20 cellular contexts compared by ENCODE assay signal in the genomic region with DNA sequence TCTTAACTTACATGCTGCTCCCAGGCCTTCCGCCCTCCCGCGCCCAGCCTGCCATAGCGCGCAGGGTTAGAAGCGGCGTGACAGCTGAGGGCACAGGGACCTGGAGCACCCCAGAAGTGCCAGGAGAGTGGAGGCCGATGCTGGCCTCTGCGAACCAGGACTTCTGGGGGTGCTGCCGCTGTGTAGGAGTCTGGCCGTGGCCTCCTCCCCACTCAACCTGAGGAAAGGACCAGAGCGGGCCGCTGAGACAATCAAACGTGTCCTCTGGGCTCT. TPM values are rescaled to one million over a fixed set of nuclear protein-coding genes. Genes with fewer than 3 reads are reported as not detected.
DNase-seq lines count a peak whose midpoint lies in the region; ATAC-seq and TF ChIP-seq lines count a peak whose summit lies in the region.
"Had no signal": no experiment of that assay in that cellular context is flagged by ENCODE, and none has a peak within 500 bp of the region (broad histone marks: within the 10 kb centered on the region; RNA-seq: fewer than 3 reads in every experiment).

No MANE protein-coding gene starts in this region.

- peak overlapping the region in 5 of 9 donors; percentile 49 to 93 (median 81) for H3K27ac Mint-ChIP-seq in naive thymus-derived CD4-positive, alpha-beta T cell
- H3K27ac Mint-ChIP-seq in stimulated activated effector memory CD8-positive, alpha-beta T cell treated with anti-CD3 and anti-CD28 coated beads, Interleukin-12 subunit alpha, Interleukin-12 subunit beta, amount 100 ng/mL, for 72 hours = no peak overlapping the region
- H3K27ac Mint-ChIP-seq: endodermal cell had no signal

- TF ChIP-seq POLR2A in Peyer's patch (IDR thresholded peaks at IDR 0.05) (no peak), testis (IDR thresholded peaks at IDR 0.05) (no peak)

- 84 to 85% methylated on average over 14 of the region's 14 CpGs for WGBS in esophagus, 2 donors
- 81 to 85% methylated on average over 14 of the region's 14 CpGs for WGBS in testis, 2 donors

- peak overlapping the region in 1 of 10 donors; percentile 29 for H3K4me3 Mint-ChIP-seq in naive thymus-derived CD4-positive, alpha-beta T cell
- H3K4me3 Mint-ChIP-seq in stimulated activated effector memory CD8-positive, alpha-beta T cell treated with anti-CD3 and anti-CD28 coated beads, Interleukin-12 subunit alpha, Interleukin-12 subunit beta, amount 100 ng/mL, for 72 hours = no peak overlapping the region
- H3K4me3 Mint-ChIP-seq: brain, endodermal cell had no signal

- H3K4me3 ChIP-seq in Peyer's patch (peak overlapping the region in 2 of 4 donors; percentile 2 to 27), esophagus (ENCODE audit: low read depth in 1 of 2, low read length in 2 of 2) (no peak overlapping the region), testis (no peak overlapping the region)
- no peak overlapping the region for H3K4me3 ChIP-seq in naive thymus-derived CD4-positive, alpha-beta T cell (ENCODE audit: low read length)

- POLR2A ChIA-PET in naive thymus-derived CD4-positive, alpha-beta T cell (lab: Charles Lee) = interaction anchor here (1.0 to 4.9 kb wide), 2 partner anchors 39 to 56 kb away, joined by 3 to 38 read pairs; partner anchors contain the start of gene TELO2

- DNase-seq in Peyer's patch = no peak
- no peak for DNase-seq in naive thymus-derived CD4-positive, alpha-beta T cell
- DNase-seq in testis = no peak
- no peak for DNase-seq in SKM-1 treated with dmso at 0.1 percent for 144 hours (lab: John Stamatoyannopoulos, UW; ENCODE audit: unreplicated experiment)
- DNase-seq in NCI-H1436 treated with DMSO at 0.1 percent for 48 hours (lab: John Stamatoyannopoulos, UW) = no peak
- DNase-seq in stimulated activated effector memory CD8-positive, alpha-beta T cell treated with anti-CD3 and anti-CD28 coated beads, Interleukin-12 subunit alpha, Interleukin-12 subunit beta, amount 100 ng/mL, for 72 hours (ENCODE audit: low spot score in 2 of 2) = no peak
- DNase-seq in GM19240 (ENCODE audit: insufficient read length, low spot score) = no peak
- DNase-seq: activated gamma-delta T cell treated with Interleukin-2 at 50 U/mL for 16 hours; AML-193; endodermal cell; foreskin melanocyte; HCEC 1CT; NCI-H1436; NCI-H446 treated with DMSO at 0.1 percent for 48 hours; retina; stimulated activated naive CD4-positive, alpha-beta T cell had no signal

- no peaks in the 10 kb centered on the region for H3K9me3 ChIP-seq in Peyer's patch
- no peaks in the 10 kb centered on the region for H3K9me3 ChIP-seq in esophagus (ENCODE audit: control insufficient read depth in 2 of 2, insufficient read depth in 1 of 2, low read depth in 1 of 2, low read length in 1 of 2)
- H3K9me3 ChIP-seq in naive thymus-derived CD4-positive, alpha-beta T cell (ENCODE audit: control insufficient read depth in 2 of 3, low read length in 3 of 3) = no peaks in the 10 kb centered on the region
- H3K9me3 ChIP-seq in testis = no peaks in the 10 kb centered on the region

- H3K4me1 ChIP-seq in Peyer's patch (peaks cover 0 to 31% (median 11%) of the 10 kb centered on the region in 4 donors), esophagus (ENCODE audit: control insufficient read depth in 2 of 2, insufficient read depth in 2 of 2, low read length in 1 of 2) (peaks cover 0 to 46% of the 10 kb centered on the region in 2 donors), testis (peaks cover 60% of the 10 kb centered on the region)
- H3K4me1 ChIP-seq in naive thymus-derived CD4-positive, alpha-beta T cell (ENCODE audit: control insufficient read depth in 2 of 2, insufficient read depth in 2 of 2, low read length in 2 of 2) = peaks cover 26 to 38% of the 10 kb centered on the region in 2 donors

- CTCF ChIA-PET in naive thymus-derived CD4-positive, alpha-beta T cell (lab: Charles Lee) = no interaction called here

- intact Hi-C loops in naive thymus-derived CD4-positive, alpha-beta T cell (cut with micrococcal nuclease) = loop anchor here (5.0 to 10.0 kb wide), 2 partner anchors 57 to 241 kb away; partner anchors contain the start of genes CLCN7 (in 1 of the 2), EME2 (in 1 of the 2), MRPS34 (in 1 of the 2) and NME3 (in 1 of the 2)
- intact Hi-C loops in testis (cut with DNase I; ENCODE audit: low total_unique reads) = loop anchor here (10.0 kb wide), 1 partner anchor 83 kb away; the partner anchor contains the start of genes CRAMP1 and IFT140

- no peak for ATAC-seq in naive thymus-derived CD4-positive, alpha-beta T cell
- ATAC-seq in stimulated activated effector memory CD8-positive, alpha-beta T cell treated with anti-CD3 and anti-CD28 coated beads, Interleukin-12 subunit alpha, Interleukin-12 subunit beta, amount 100 ng/mL, for 72 hours = no peak

- no peaks in the 10 kb centered on the region for H3K9me3 Mint-ChIP-seq in naive thymus-derived CD4-positive, alpha-beta T cell
- no peaks in the 10 kb centered on the region for H3K9me3 Mint-ChIP-seq in stimulated activated effector memory CD8-positive, alpha-beta T cell treated with anti-CD3 and anti-CD28 coated beads, Interleukin-12 subunit alpha, Interleukin-12 subunit beta, amount 100 ng/mL, for 72 hours
- H3K9me3 Mint-ChIP-seq: brain, endodermal cell had no signal

- H3K36me3 ChIP-seq in Peyer's patch (peaks cover 0 to 8% (median 0%) of the 10 kb centered on the region in 3 donors), esophagus (ENCODE audit: control insufficient read depth in 2 of 2, insufficient read depth in 2 of 2, low read length in 1 of 2) (peaks cover 0 to 4% of the 10 kb centered on the region in 2 donors), testis (ENCODE audit: low read depth, missing control alignments) (no peaks in the 10 kb centered on the region)
- peaks cover 0 to 28% (median 7%) of the 10 kb centered on the region in 3 experiments for H3K36me3 ChIP-seq in naive thymus-derived CD4-positive, alpha-beta T cell (ENCODE audit: control insufficient read depth in 2 of 3, insufficient read depth in 3 of 3, low read length in 3 of 3)

- H3K27me3 ChIP-seq in Peyer's patch = no peaks in the 10 kb centered on the region
- no peaks in the 10 kb centered on the region for H3K27me3 ChIP-seq in esophagus (ENCODE audit: control insufficient read depth in 1 of 2, insufficient read depth in 2 of 2, low read length in 2 of 2)
- H3K27me3 ChIP-seq in naive thymus-derived CD4-positive, alpha-beta T cell (ENCODE audit: control insufficient read depth in 2 of 2, insufficient read depth in 2 of 2, low read length in 2 of 2) = no peaks in the 10 kb centered on the region
- H3K27me3 ChIP-seq in testis = no peaks in the 10 kb centered on the region

- peaks cover 26 to 56% (median 39%) of the 10 kb centered on the region in 7 donors for H3K4me1 Mint-ChIP-seq in naive thymus-derived CD4-positive, alpha-beta T cell
- H3K4me1 Mint-ChIP-seq in stimulated activated effector memory CD8-positive, alpha-beta T cell treated with anti-CD3 and anti-CD28 coated beads, Interleukin-12 subunit alpha, Interleukin-12 subunit beta, amount 100 ng/mL, for 72 hours = peaks cover 31% of the 10 kb centered on the region
- H3K4me1 Mint-ChIP-seq: brain, endodermal cell had no signal

- peaks cover 0 to 3% (median 0%) of the 10 kb centered on the region in 5 donors for H3K27me3 Mint-ChIP-seq in naive thymus-derived CD4-positive, alpha-beta T cell
- H3K27me3 Mint-ChIP-seq: brain had no signal

- peak overlapping the region; percentile 80 to 95 (median 89) for H3K27ac ChIP-seq in Peyer's patch
- H3K27ac ChIP-seq in esophagus (ENCODE audit: low read depth in 2 of 2, low read length in 1 of 2) = peak overlapping the region; percentile 73 to 95
- no peak overlapping the region for H3K27ac ChIP-seq in naive thymus-derived CD4-positive, alpha-beta T cell (ENCODE audit: low read depth, low read length)
- H3K27ac ChIP-seq in testis = peak overlapping the region; percentile 88 to 90
- H3K27ac ChIP-seq: HL-60 had no signal

- TF ChIP-seq CTCF in Peyer's patch (IDR thresholded peaks at IDR 0.05) (no peak), testis (IDR thresholded peaks at IDR 0.05) (no peak)

- H3K36me3 Mint-ChIP-seq in naive thymus-derived CD4-positive, alpha-beta T cell = peaks cover 7 to 17% (median 12%) of the 10 kb centered on the region in 5 donors
- H3K36me3 Mint-ChIP-seq in stimulated activated effector memory CD8-positive, alpha-beta T cell treated with anti-CD3 and anti-CD28 coated beads, Interleukin-12 subunit alpha, Interleukin-12 subunit beta, amount 100 ng/mL, for 72 hours = peaks cover 16% of the 10 kb centered on the region
- H3K36me3 Mint-ChIP-seq: brain had no signal

RNA-seq across cellular contexts. Expression of gene TMEM204, which starts 1.9 kb away (rescaled TPM):
- total RNA-seq in Peyer's patch (10 to 100 TPM in 3 of 4 donors, 1 to 10 TPM in 1; 7.4 to 42.1 (median 11.6) TPM), testis (10 to 100 TPM; 19.4 to 21.4 TPM)
- polyA plus RNA-seq in esophagus (1 to 10 TPM; 3.4 to 6.2 TPM), testis (ENCODE audit: insufficient read depth, low read depth, low replicate concordance) (13.7 TPM)
- 100 to 1,000 TPM in 2 of 5 experiments, 10 to 100 TPM in 3; 26.3 to 162 (median 47.5) TPM for total RNA-seq in naive thymus-derived CD4-positive, alpha-beta T cell
- 100 to 1,000 TPM; 152 to 186 TPM for polyA plus RNA-seq in naive thymus-derived CD4-positive, alpha-beta T cell
- total RNA-seq: endodermal cell had no signal

RNA-seq across cellular contexts. Expression of gene TELO2, which starts 38.4 kb away (rescaled TPM):
- total RNA-seq in Peyer's patch (100 to 1,000 TPM in 1 of 4 donors, 10 to 100 TPM in 3; 34.5 to 105 (median 82.4) TPM), testis (10 to 100 TPM; 45.2 to 46.0 TPM)
- polyA plus RNA-seq in esophagus (10 to 100 TPM; 32.6 to 60.8 TPM), testis (ENCODE audit: insufficient read depth, low read depth, low replicate concordance) (25.7 TPM)
- 10 to 100 TPM; 46.9 to 58.9 (median 50.3) TPM for total RNA-seq in naive thymus-derived CD4-positive, alpha-beta T cell
- 10 to 100 TPM; 10.5 to 18.7 TPM for polyA plus RNA-seq in naive thymus-derived CD4-positive, alpha-beta T cell

RNA-seq across cellular contexts. Expression of gene PTX4, which starts 42.8 kb away (rescaled TPM):
- total RNA-seq in Peyer's patch (not detected), testis (1 to 10 TPM; 1.7 to 3.4 TPM)
- polyA plus RNA-seq in esophagus (not detected), testis (ENCODE audit: insufficient read depth, low read depth, low replicate concordance) (1.3 TPM)
- total RNA-seq in naive thymus-derived CD4-positive, alpha-beta T cell = under 1 TPM in 2 of 5 experiments, not detected in 3; 0.24 to 0.64 TPM
- polyA plus RNA-seq in naive thymus-derived CD4-positive, alpha-beta T cell = not detected
- total RNA-seq: endodermal cell, myocyte had no signal

RNA-seq across cellular contexts. Expression of gene CLCN7, which starts 56.7 kb away (rescaled TPM):
- 100 to 1,000 TPM in 2 of 4 donors, 10 to 100 TPM in 2; 95.1 to 194 (median 105) TPM for total RNA-seq in Peyer's patch
- 10 to 100 TPM; 18.7 to 33.1 TPM for polyA plus RNA-seq in esophagus
- total RNA-seq in naive thymus-derived CD4-positive, alpha-beta T cell = 100 to 1,000 TPM in 4 of 5 experiments, 10 to 100 TPM in 1; 74.8 to 140 (median 115) TPM
- 10 to 100 TPM; 17.0 to 35.1 TPM for polyA plus RNA-seq in naive thymus-derived CD4-positive, alpha-beta T cell
- 100 to 1,000 TPM; 152 to 160 TPM for total RNA-seq in testis
- polyA plus RNA-seq in testis (ENCODE audit: insufficient read depth, low read depth, low replicate concordance) = 79.6 TPM
